Comparison of ENCODE assay signal across 19 cellular contexts in genomic region chr18:65206551-65207260, GRCh38.
DNase-seq lines count a peak whose midpoint lies in the region; ATAC-seq and TF ChIP-seq lines count a peak whose summit lies in the region.
"Had no signal": no experiment of that assay in that cellular context is flagged by ENCODE, and none has a peak within 500 bp of the region (broad histone marks: within the 10 kb centered on the region; RNA-seq: fewer than 3 reads in every experiment).

No MANE protein-coding gene starts in this region.

- ATAC-seq in GM18511 (IDR thresholded peaks at IDR 0.05; ENCODE audit: unreplicated experiment) (no peak), HG02759 (IDR thresholded peaks at IDR 0.05; ENCODE audit: unreplicated experiment) (no peak)
- ATAC-seq: stimulated activated effector memory CD8-positive, alpha-beta T cell treated with anti-CD3 and anti-CD28 coated beads, Interleukin-12 subunit alpha, Interleukin-12 subunit beta, amount 100 ng/mL, for 72 hours had no signal

- 70% methylated on average over 22 of the region's 24 CpGs for WGBS in mammary epithelial cell (ENCODE audit: low coverage, missing lambda C conversion rate)
- WGBS in endodermal cell (ENCODE audit: insufficient coverage in 1 of 2, insufficient read length in 1 of 2), 2 experiments: 91 to 93% methylated on average over 13 to 24 of the region's 24 CpGs

- no peak overlapping the region for H3K27ac ChIP-seq in mammary epithelial cell (ENCODE audit: insufficient read depth, low read depth, low read length)
- no peak overlapping the region for H3K27ac ChIP-seq in MM.1S (ENCODE audit: low read length)
- H3K27ac ChIP-seq in endodermal cell (ENCODE audit: low read depth, low read length): no peak overlapping the region
- H3K27ac ChIP-seq: ovary had no signal

- H3K9me3 Mint-ChIP-seq in MCF 10A (ENCODE audit: unreplicated experiment): no peaks in the 10 kb centered on the region
- no peaks in the 10 kb centered on the region for H3K9me3 Mint-ChIP-seq in endodermal cell
- H3K9me3 Mint-ChIP-seq in type B pancreatic cell: no peaks in the 10 kb centered on the region

- DNase-seq in MCF 10A (ENCODE audit: unreplicated experiment): no peak
- DNase-seq in mammary epithelial cell: no peak
- no peak for DNase-seq in MM.1S
- DNase-seq in endodermal cell: peak; percentile 89
- no peak for DNase-seq in type B pancreatic cell (ENCODE audit: extremely low spot score, unreplicated experiment)
- DNase-seq in activated CD4-positive, alpha-beta T cell treated with anti-CD3 and anti-CD28 coated beads for 1 hour: no peak
- DNase-seq: activated CD4-positive, CD25-positive, alpha-beta regulatory T cell; activated CD8-positive, alpha-beta memory T cell treated with anti-CD3 and anti-CD28 coated beads, Interleukin-2, amount 50 U/mL, for 4 hours; activated naive CD4-positive, alpha-beta T cell treated with Interleukin-2 at 50 U/mL for 16 hours; CD4-positive, alpha-beta memory T cell; cortex of kidney; erythroblast; kidney glomerular epithelial cell; NCI-H1694; trophoblast cell had no signal

- TF ChIP-seq CTCF in MCF 10A (IDR thresholded peaks at IDR 0.05; ENCODE audit: unreplicated experiment): no peak
- TF ChIP-seq CTCF in mammary epithelial cell (conservative IDR thresholded peaks at IDR 0.05 in 1 of 2, IDR thresholded peaks at IDR 0.05 in 1 of 2; ENCODE audit: extremely low read depth in 1 of 2, insufficient read depth in 1 of 2, low read depth in 1 of 2, low read length in 2 of 2): no peak
- TF ChIP-seq CTCF in MM.1S (IDR thresholded peaks at IDR 0.05; ENCODE audit: low read length): peak; percentile 15; the same call in 1 of the 2 replicates
- TF ChIP-seq CTCF in endodermal cell (conservative IDR thresholded peaks at IDR 0.05): peak; percentile 85
- TF ChIP-seq CTCF in type B pancreatic cell (conservative IDR thresholded peaks at IDR 0.05): peak; percentile 44

- H3K27ac Mint-ChIP-seq in MCF 10A (ENCODE audit: low read depth, unreplicated experiment): peak overlapping the region; percentile 28
- no peak overlapping the region for H3K27ac Mint-ChIP-seq in endodermal cell
- H3K27ac Mint-ChIP-seq in type B pancreatic cell: no peak overlapping the region
- H3K27ac Mint-ChIP-seq: CD4-positive, alpha-beta memory T cell; stimulated activated effector memory CD8-positive, alpha-beta T cell treated with anti-CD3 and anti-CD28 coated beads, Interleukin-12 subunit alpha, Interleukin-12 subunit beta, amount 100 ng/mL, for 72 hours had no signal

- intact Hi-C loops in MCF 10A (cut with micrococcal nuclease): no loop called here
- intact Hi-C loops in mammary epithelial cell (cut with micrococcal nuclease): no loop called here

- BruUV-seq in MCF 10A (replicated peaks; lab: Mats Ljungman, UMichigan) (no TSS peak), mammary epithelial cell (replicated peaks; lab: Mats Ljungman, UMichigan) (no TSS peak)

- H3K36me3 Mint-ChIP-seq in MCF 10A (ENCODE audit: insufficient read depth, unreplicated experiment): no peaks in the 10 kb centered on the region
- no peaks in the 10 kb centered on the region for H3K36me3 Mint-ChIP-seq in endodermal cell (ENCODE audit: low read depth)
- no peaks in the 10 kb centered on the region for H3K36me3 Mint-ChIP-seq in type B pancreatic cell
- H3K36me3 Mint-ChIP-seq: CD4-positive, alpha-beta memory T cell; stimulated activated effector memory CD8-positive, alpha-beta T cell treated with anti-CD3 and anti-CD28 coated beads, Interleukin-12 subunit alpha, Interleukin-12 subunit beta, amount 100 ng/mL, for 72 hours had no signal

- CTCF ChIA-PET in MCF 10A (lab: Yijun Ruan, JAX) (interaction anchor here (0.5 to 0.6 kb wide), 2 partner anchors 21 to 196 kb away, joined by 3 read pairs; no protein-coding TSS in a partner anchor), mammary epithelial cell (lab: Charles Lee; ENCODE audit: low non-redundant PET) (no interaction called here)

- H3K9me2 ChIP-seq in MM.1S (replicated peaks; ENCODE audit: insufficient read depth, low read length): no peaks in the 10 kb centered on the region

- H2AFZ ChIP-seq in mammary epithelial cell (ENCODE audit: low read depth, low read length) (no peak overlapping the region), MM.1S (ENCODE audit: low read length) (0 out of 2 replicates have a peak overlapping the region, but pooled peaks have one; percentile 23)

- H3K4me2 ChIP-seq in mammary epithelial cell (ENCODE audit: insufficient read depth, low read depth, low read length) (no peak overlapping the region), MM.1S (ENCODE audit: low read depth, low read length) (no peak overlapping the region)

- H3K9me3 ChIP-seq in mammary epithelial cell (replicated peaks; ENCODE audit: insufficient read depth, low read length): peaks cover 14% of the 10 kb centered on the region
- H3K9me3 ChIP-seq in MM.1S (replicated peaks; ENCODE audit: insufficient read depth, low read length): no peaks in the 10 kb centered on the region
- H3K9me3 ChIP-seq in endodermal cell (ENCODE audit: control insufficient read depth, low read length): no peaks in the 10 kb centered on the region
- H3K9me3 ChIP-seq: ovary had no signal

- no peaks in the 10 kb centered on the region for H3K27me3 ChIP-seq in mammary epithelial cell (ENCODE audit: insufficient read depth, low read length)
- no peaks in the 10 kb centered on the region for H3K27me3 ChIP-seq in MM.1S (replicated peaks; ENCODE audit: insufficient read depth, low read length)
- no peaks in the 10 kb centered on the region for H3K27me3 ChIP-seq in endodermal cell (ENCODE audit: control insufficient read depth, insufficient read depth, low read length, poor library complexity, severe bottlenecking)
- H3K27me3 ChIP-seq: ovary had no signal

- no peaks in the 10 kb centered on the region for H3K79me2 ChIP-seq in mammary epithelial cell (ENCODE audit: insufficient read depth, low read length)
- H3K79me2 ChIP-seq in MM.1S (ENCODE audit: low read length): no peaks in the 10 kb centered on the region

- H3K4me1 ChIP-seq in mammary epithelial cell (ENCODE audit: insufficient read depth, low read length) (no peaks in the 10 kb centered on the region), MM.1S (ENCODE audit: low read length) (no peaks in the 10 kb centered on the region), endodermal cell (ENCODE audit: control insufficient read depth, insufficient read depth, low read length) (no peaks in the 10 kb centered on the region)

- in situ Hi-C loops in mammary epithelial cell (cut with MboI; ENCODE audit: low sequenced_read_pairs in 2 of 2): no loop called here

- H3K27me3 Mint-ChIP-seq in MCF 10A (ENCODE audit: insufficient read depth, unreplicated experiment) (peaks cover 58% of the 10 kb centered on the region), endodermal cell (ENCODE audit: insufficient read depth) (no peaks in the 10 kb centered on the region), type B pancreatic cell (no peaks in the 10 kb centered on the region)
- H3K27me3 Mint-ChIP-seq: CD4-positive, alpha-beta memory T cell had no signal

- H3K9ac ChIP-seq in mammary epithelial cell (ENCODE audit: insufficient read depth, low read length) (no peak overlapping the region), MM.1S (ENCODE audit: low read length) (no peak overlapping the region), endodermal cell (ENCODE audit: extremely low read depth, low read length, poor library complexity, severe bottlenecking) (no peak overlapping the region)

- H3K4me3 Mint-ChIP-seq in MCF 10A (ENCODE audit: unreplicated experiment) (no peak overlapping the region), endodermal cell (no peak overlapping the region), type B pancreatic cell (no peak overlapping the region)
- H3K4me3 Mint-ChIP-seq: CD4-positive, alpha-beta memory T cell; stimulated activated effector memory CD8-positive, alpha-beta T cell treated with anti-CD3 and anti-CD28 coated beads, Interleukin-12 subunit alpha, Interleukin-12 subunit beta, amount 100 ng/mL, for 72 hours had no signal

- dilution Hi-C loops in mammary epithelial cell (cut with HindIII; ENCODE audit: low sequenced_read_pairs): no loop called here

- H3K36me3 ChIP-seq in mammary epithelial cell (ENCODE audit: insufficient read depth, low read length) (no peaks in the 10 kb centered on the region), MM.1S (replicated peaks; ENCODE audit: insufficient read depth, low read length) (no peaks in the 10 kb centered on the region), endodermal cell (ENCODE audit: control insufficient read depth, insufficient read depth, low read length) (no peaks in the 10 kb centered on the region)
- H3K36me3 ChIP-seq: ovary had no signal

- no peaks in the 10 kb centered on the region for H3K4me1 Mint-ChIP-seq in MCF 10A (ENCODE audit: insufficient read depth, unreplicated experiment)
- peaks cover 2% of the 10 kb centered on the region for H3K4me1 Mint-ChIP-seq in endodermal cell
- H3K4me1 Mint-ChIP-seq in type B pancreatic cell (ENCODE audit: unreplicated experiment): no peaks in the 10 kb centered on the region
- H3K4me1 Mint-ChIP-seq: CD4-positive, alpha-beta memory T cell; stimulated activated effector memory CD8-positive, alpha-beta T cell treated with anti-CD3 and anti-CD28 coated beads, Interleukin-12 subunit alpha, Interleukin-12 subunit beta, amount 100 ng/mL, for 72 hours had no signal

- H3F3A ChIP-seq in MM.1S (ENCODE audit: insufficient read depth, low read length): no peaks in the 10 kb centered on the region

- H4K20me1 ChIP-seq in mammary epithelial cell (ENCODE audit: insufficient read depth, low read length) (no peaks in the 10 kb centered on the region), MM.1S (ENCODE audit: insufficient read depth, low read length) (no peaks in the 10 kb centered on the region)

- POLR2A ChIA-PET in MCF 10A (lab: Yijun Ruan, JAX): interaction anchor here (0.7 kb wide), 1 partner anchor 84 kb away, joined by 4 read pairs; no protein-coding TSS in a partner anchor

- H3K4me3 ChIP-seq in mammary epithelial cell (replicated peaks in 1 of 3; ENCODE audit: insufficient read depth in 1 of 3, low read depth in 2 of 3, low read length in 3 of 3) (no peak overlapping the region), MM.1S (ENCODE audit: low read length) (no peak overlapping the region), endodermal cell (ENCODE audit: low read length) (no peak overlapping the region)
- H3K4me3 ChIP-seq: ovary had no signal

Comparison
In these comparisons a context has a peak if more than half of its experiments do, and no peak if none do; other contexts are left out.
1. CTCF ChIP-seq: peak in MM.1S (single experiment), endodermal cell (single experiment) and type B pancreatic cell (single experiment); none in MCF 10A (single experiment) and mammary epithelial cell (0 of 2).